Comparison of ENCODE assay signal across 1 cellular context in genomic region chrX:23511783-23512182, GRCh38.
TF ChIP-seq lines count a peak whose summit lies in the region.

No MANE protein-coding gene starts in this region.

TF ChIP-seq in GM23338, 12 proteins besides CTCF, POLR2A, EP300 and RAD21 (continued from another document):
- TF ChIP-seq ZNF462 (CRISPR knock-in tag; IDR thresholded peaks at IDR 0.05) (no peak), ZNF114 (CRISPR knock-in tag; IDR thresholded peaks at IDR 0.05) (no peak), POLR2AphosphoS5 (IDR thresholded peaks at IDR 0.05; ENCODE audit: low read depth) (no peak), ZNF331 (CRISPR knock-in tag; IDR thresholded peaks at IDR 0.05; ENCODE audit: low read depth) (no peak), NANOG (IDR thresholded peaks at IDR 0.05; ENCODE audit: borderline replicate concordance) (no peak), ETS1 (IDR thresholded peaks at IDR 0.05) (no peak)
